1 cellular context compared by ENCODE assay signal in the genomic region with DNA sequence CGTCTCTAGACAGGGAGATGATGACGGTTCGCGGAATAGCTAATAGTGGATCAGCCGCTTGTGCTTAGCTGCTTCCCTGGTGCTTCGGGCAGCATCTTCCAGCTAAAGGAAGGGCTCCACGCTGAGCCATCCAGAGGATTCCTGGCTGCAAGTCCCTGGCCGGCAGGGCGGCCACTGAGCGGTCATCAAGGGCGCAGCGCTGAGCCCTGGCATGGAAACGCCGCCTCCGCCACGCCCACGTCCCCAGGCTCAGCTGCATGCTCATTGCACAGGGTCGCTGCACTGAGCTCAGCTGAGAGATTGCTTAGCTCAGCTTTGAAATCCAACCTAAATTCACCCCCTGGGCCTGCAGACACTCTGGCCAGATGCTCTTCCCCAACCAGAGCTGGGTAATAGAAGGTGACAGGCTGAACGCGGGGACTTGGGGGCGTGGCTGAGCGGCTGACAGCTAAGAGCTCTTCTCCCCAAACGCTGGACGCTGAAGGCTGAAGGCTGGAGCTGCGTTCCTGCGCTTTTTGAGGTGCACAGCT.
TF ChIP-seq lines count a peak whose summit lies in the region.

No MANE protein-coding gene starts in this region.

TF ChIP-seq in HEK293, 187 proteins besides CTCF, POLR2A, EP300 and RAD21 (continued from another document):
- TF ChIP-seq ZNF239 (tag by site-specific recombination; IDR thresholded peaks at IDR 0.05): no peak
- no peak for TF ChIP-seq ZNF514 (tag by site-specific recombination; IDR thresholded peaks at IDR 0.05)
- no peak for TF ChIP-seq KLF16 (tag by site-specific recombination; IDR thresholded peaks at IDR 0.05)
- no peak for TF ChIP-seq ZNF10 (tag by site-specific recombination; IDR thresholded peaks at IDR 0.05)
- TF ChIP-seq KLF9 (tag by site-specific recombination; IDR thresholded peaks at IDR 0.05; ENCODE audit: low read depth): peak; percentile 93
- no peak for TF ChIP-seq SCRT1 (tag by site-specific recombination; IDR thresholded peaks at IDR 0.05; ENCODE audit: borderline replicate concordance)
- peak; percentile 27; the same call in 1 of the 2 replicates for TF ChIP-seq TRIM28 (IDR thresholded peaks at IDR 0.05; ENCODE audit: borderline replicate concordance, low read length)
- TF ChIP-seq TCF7L2 (IDR thresholded peaks at IDR 0.05; ENCODE audit: borderline replicate concordance, low read depth, low read length): no peak
- TF ChIP-seq GFI1B (tag by site-specific recombination; IDR thresholded peaks at IDR 0.05): no peak
- TF ChIP-seq ZNF664 (tag by site-specific recombination; IDR thresholded peaks at IDR 0.05): no peak
- TF ChIP-seq YY1 (tag by site-specific recombination; IDR thresholded peaks at IDR 0.05): no peak
- TF ChIP-seq ZNF423 (tag by site-specific recombination; IDR thresholded peaks at IDR 0.05): no peak
- peak; percentile 49 for TF ChIP-seq ZNF341 (tag by site-specific recombination; IDR thresholded peaks at IDR 0.05; ENCODE audit: low read depth)
- TF ChIP-seq ZNF157 (tag by site-specific recombination; IDR thresholded peaks at IDR 0.05): no peak
- TF ChIP-seq MYNN (tag by site-specific recombination; IDR thresholded peaks at IDR 0.05; ENCODE audit: borderline replicate concordance): no peak
- TF ChIP-seq ZFHX2 (tag by site-specific recombination; conservative IDR thresholded peaks at IDR 0.05): peak; percentile 85
- peak; percentile 51 for TF ChIP-seq ZBTB17 (tag by site-specific recombination; IDR thresholded peaks at IDR 0.05)
- TF ChIP-seq ZNF16 (tag by site-specific recombination; IDR thresholded peaks at IDR 0.05; ENCODE audit: low read depth): no peak
- no peak for TF ChIP-seq ZNF701 (tag by site-specific recombination; IDR thresholded peaks at IDR 0.05)
- TF ChIP-seq SALL2 (tag by site-specific recombination; IDR thresholded peaks at IDR 0.05; ENCODE audit: borderline replicate concordance): no peak
- TF ChIP-seq ZIC2 (tag by site-specific recombination; IDR thresholded peaks at IDR 0.05): 0 out of 2 replicates have a peak, but pooled peaks have one; percentile 39
- TF ChIP-seq PRDM1 (tag by site-specific recombination; IDR thresholded peaks at IDR 0.05): no peak
- no peak for TF ChIP-seq WT1 (tag by site-specific recombination; IDR thresholded peaks at IDR 0.05)
- TF ChIP-seq, protein P1, sequence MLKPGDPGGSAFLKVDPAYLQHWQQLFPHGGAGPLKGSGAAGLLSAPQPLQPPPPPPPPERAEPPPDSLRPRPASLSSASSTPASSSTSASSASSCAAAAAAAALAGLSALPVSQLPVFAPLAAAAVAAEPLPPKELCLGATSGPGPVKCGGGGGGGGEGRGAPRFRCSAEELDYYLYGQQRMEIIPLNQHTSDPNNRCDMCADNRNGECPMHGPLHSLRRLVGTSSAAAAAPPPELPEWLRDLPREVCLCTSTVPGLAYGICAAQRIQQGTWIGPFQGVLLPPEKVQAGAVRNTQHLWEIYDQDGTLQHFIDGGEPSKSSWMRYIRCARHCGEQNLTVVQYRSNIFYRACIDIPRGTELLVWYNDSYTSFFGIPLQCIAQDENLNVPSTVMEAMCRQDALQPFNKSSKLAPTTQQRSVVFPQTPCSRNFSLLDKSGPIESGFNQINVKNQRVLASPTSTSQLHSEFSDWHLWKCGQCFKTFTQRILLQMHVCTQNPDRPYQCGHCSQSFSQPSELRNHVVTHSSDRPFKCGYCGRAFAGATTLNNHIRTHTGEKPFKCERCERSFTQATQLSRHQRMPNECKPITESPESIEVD (tag by site-specific recombination; IDR thresholded peaks at IDR 0.05): no peak
- no peak for TF ChIP-seq ZNF426 (tag by site-specific recombination; IDR thresholded peaks at IDR 0.05)
- no peak for TF ChIP-seq RBAK (tag by site-specific recombination; IDR thresholded peaks at IDR 0.05)
- TF ChIP-seq, protein P2, sequence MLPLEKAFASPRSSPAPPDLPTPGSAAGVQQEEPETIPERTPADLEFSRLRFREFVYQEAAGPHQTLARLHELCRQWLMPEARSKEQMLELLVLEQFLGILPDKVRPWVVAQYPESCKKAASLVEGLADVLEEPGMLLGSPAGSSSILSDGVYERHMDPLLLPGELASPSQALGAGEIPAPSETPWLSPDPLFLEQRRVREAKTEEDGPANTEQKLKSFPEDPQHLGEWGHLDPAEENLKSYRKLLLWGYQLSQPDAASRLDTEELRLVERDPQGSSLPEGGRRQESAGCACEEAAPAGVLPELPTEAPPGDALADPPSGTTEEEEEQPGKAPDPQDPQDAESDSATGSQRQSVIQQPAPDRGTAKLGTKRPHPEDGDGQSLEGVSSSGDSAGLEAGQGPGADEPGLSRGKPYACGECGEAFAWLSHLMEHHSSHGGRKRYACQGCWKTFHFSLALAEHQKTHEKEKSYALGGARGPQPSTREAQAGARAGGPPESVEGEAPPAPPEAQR (tag by site-specific recombination; IDR thresholded peaks at IDR 0.05): no peak
- TF ChIP-seq SP7 (tag by site-specific recombination; IDR thresholded peaks at IDR 0.05): no peak
- TF ChIP-seq ZNF266 (tag by site-specific recombination; IDR thresholded peaks at IDR 0.05; ENCODE audit: low read depth): no peak
- no peak for TF ChIP-seq ZNF214 (tag by site-specific recombination; IDR thresholded peaks at IDR 0.05; ENCODE audit: borderline replicate concordance)
- TF ChIP-seq MEIS1 (CRISPR knock-in tag; IDR thresholded peaks at IDR 0.05; ENCODE audit: borderline replicate concordance): no peak
- no peak for TF ChIP-seq YY2 (tag by site-specific recombination; IDR thresholded peaks at IDR 0.05)
- TF ChIP-seq ZSCAN30 (tag by site-specific recombination; IDR thresholded peaks at IDR 0.05): no peak
- TF ChIP-seq KLF1 (tag by site-specific recombination; IDR thresholded peaks at IDR 0.05): 0 out of 2 replicates have a peak, but pooled peaks have one; percentile 8
- TF ChIP-seq, protein P3, sequence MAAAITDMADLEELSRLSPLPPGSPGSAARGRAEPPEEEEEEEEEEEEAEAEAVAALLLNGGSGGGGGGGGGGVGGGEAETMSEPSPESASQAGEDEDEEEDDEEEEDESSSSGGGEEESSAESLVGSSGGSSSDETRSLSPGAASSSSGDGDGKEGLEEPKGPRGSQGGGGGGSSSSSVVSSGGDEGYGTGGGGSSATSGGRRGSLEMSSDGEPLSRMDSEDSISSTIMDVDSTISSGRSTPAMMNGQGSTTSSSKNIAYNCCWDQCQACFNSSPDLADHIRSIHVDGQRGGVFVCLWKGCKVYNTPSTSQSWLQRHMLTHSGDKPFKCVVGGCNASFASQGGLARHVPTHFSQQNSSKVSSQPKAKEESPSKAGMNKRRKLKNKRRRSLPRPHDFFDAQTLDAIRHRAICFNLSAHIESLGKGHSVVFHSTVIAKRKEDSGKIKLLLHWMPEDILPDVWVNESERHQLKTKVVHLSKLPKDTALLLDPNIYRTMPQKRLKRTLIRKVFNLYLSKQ (tag by site-specific recombination; IDR thresholded peaks at IDR 0.05; ENCODE audit: borderline replicate concordance): no peak
- no peak for TF ChIP-seq ZNF843 (tag by site-specific recombination; IDR thresholded peaks at IDR 0.05)
- no peak for TF ChIP-seq KLF7 (tag by site-specific recombination; IDR thresholded peaks at IDR 0.05; ENCODE audit: borderline replicate concordance)
TF ChIP-seq in HEK293: peak in this region for 11.
